Comparison of ENCODE assay signal across 22 cellular contexts in the genomic region with DNA sequence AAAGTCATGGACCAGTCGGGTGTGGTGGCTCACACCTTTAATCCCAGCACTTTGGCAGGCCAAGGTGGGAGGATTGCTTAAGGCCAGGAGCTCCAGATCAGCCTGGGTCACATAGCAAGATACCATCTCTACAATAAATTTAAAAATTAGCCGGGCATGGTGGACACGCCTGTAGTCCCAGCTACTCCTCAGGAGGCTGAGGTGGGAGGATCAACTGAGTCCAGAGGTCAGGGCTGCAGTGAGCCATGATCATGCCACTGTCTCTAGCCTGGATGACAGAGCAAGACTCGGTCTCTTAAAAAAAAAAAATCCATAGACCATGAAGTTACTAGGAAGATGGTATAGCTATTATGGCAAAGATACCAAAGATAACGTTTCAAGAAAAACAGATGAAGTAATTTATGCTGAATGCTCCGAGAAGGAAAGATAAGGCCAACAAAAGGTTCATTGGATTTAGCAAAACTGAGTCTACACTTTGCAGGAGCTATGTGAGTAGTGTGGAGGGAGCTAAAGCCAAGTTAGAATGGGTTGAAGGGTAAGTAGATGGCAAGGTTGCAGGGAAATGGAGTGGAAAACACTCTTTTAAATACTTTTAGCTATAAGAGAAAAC. TPM values are rescaled to one million over a fixed set of nuclear protein-coding genes. Genes with fewer than 3 reads are reported as not detected.
DNase-seq lines count a peak whose midpoint lies in the region; ATAC-seq, FAIRE-seq and TF ChIP-seq lines count a peak whose summit lies in the region.
"Had no signal": no experiment of that assay in that cellular context is flagged by ENCODE, and none has a peak within 500 bp of the region (broad histone marks: within the 10 kb centered on the region; RNA-seq: fewer than 3 reads in every experiment).

No MANE protein-coding gene starts in this region.

- H3K4me1 Mint-ChIP-seq in CD4-positive, CD25-positive, alpha-beta regulatory T cell = peaks cover 9 to 29% (median 19%) of the 10 kb centered on the region in 4 donors
- H3K4me1 Mint-ChIP-seq: neural crest cell had no signal

- TF ChIP-seq RAD21 in K562 (CRISPR knock-in tag; conservative IDR thresholded peaks at IDR 0.05 in 1 of 2, IDR thresholded peaks at IDR 0.05 in 1 of 2) = no peak

- POLR2A ChIA-PET in K562 (lab: Yijun Ruan, JAX) = interaction anchor here (0.6 to 1.7 kb wide), 7 partner anchors 8 to 346 kb away, joined by 3 to 12 read pairs (median 4); a partner anchor contains a TSS

- peaks cover 11% of the 10 kb centered on the region for H3K36me3 ChIP-seq in CD4-positive, CD25-positive, alpha-beta regulatory T cell (ENCODE audit: control insufficient read depth, insufficient read depth, low read length)
- H3K36me3 ChIP-seq in KMS-11 (ENCODE audit: insufficient read depth) (no peaks in the 10 kb centered on the region), K562 (ENCODE audit: control insufficient read depth, insufficient read depth, low read length) (peaks cover 40% of the 10 kb centered on the region), mucosa of descending colon (ENCODE audit: low read depth) (no peaks in the 10 kb centered on the region), testis (ENCODE audit: low read depth, missing control alignments) (no peaks in the 10 kb centered on the region)

- WGBS in K562 (ENCODE audit: insufficient coverage, low coverage, missing lambda C conversion rate) = 14% methylated on average over 6 of the region's 6 CpGs
- 75 to 77% methylated on average over 6 of the region's 6 CpGs for WGBS in testis, 2 donors

- in situ Hi-C loops in K562 (cut with MboI) = no loop called here

- H3K79me2 ChIP-seq in KMS-11 (ENCODE audit: insufficient read depth, low read depth) (peaks cover 55% of the 10 kb centered on the region; the same call in 1 of the 2 replicates), K562 (ENCODE audit: control insufficient read depth, insufficient read depth, low read length) (peaks cover 58% of the 10 kb centered on the region)

- H3K9ac ChIP-seq in KMS-11 (no peak overlapping the region), K562 (ENCODE audit: insufficient read depth in 1 of 2, low read depth in 2 of 2, low read length in 2 of 2) (no peak overlapping the region; a peak in 1 of 4 replicates)

- intact Hi-C loops in K562 (cut with micrococcal nuclease) (no loop called here), mucosa of descending colon (cut with DNase I, micrococcal nuclease) (no loop called here), testis (cut with DNase I; ENCODE audit: low total_unique reads) (no loop called here)

- H3K4me2 ChIP-seq in KMS-11 = peak overlapping the region; percentile 65
- no peak overlapping the region; the same call in 1 of the 2 replicates for H3K4me2 ChIP-seq in K562 (ENCODE audit: insufficient read depth, low read length)

- H3K4me1 ChIP-seq in CD4-positive, CD25-positive, alpha-beta regulatory T cell (ENCODE audit: control insufficient read depth, insufficient read depth, low read length, poor library complexity, severe bottlenecking) = no peaks in the 10 kb centered on the region
- peaks cover 61% of the 10 kb centered on the region for H3K4me1 ChIP-seq in KMS-11 (ENCODE audit: low read depth, poor library complexity, severe bottlenecking)
- peaks cover 4 to 12% of the 10 kb centered on the region in 2 experiments for H3K4me1 ChIP-seq in K562 (replicated peaks in 1 of 2; ENCODE audit: control insufficient read depth in 2 of 2, insufficient read depth in 2 of 2, low read length in 2 of 2)
- H3K4me1 ChIP-seq in mucosa of descending colon (ENCODE audit: low read depth) = peaks cover 15% of the 10 kb centered on the region
- H3K4me1 ChIP-seq in testis = peaks cover 14% of the 10 kb centered on the region

- ATAC-seq in CD4-positive, CD25-positive, alpha-beta regulatory T cell (ENCODE audit: low read depth in 2 of 2) = no peak
- ATAC-seq in K562 (peak; percentile 71), mucosa of descending colon (peak; percentile 35), GM18868 (IDR thresholded peaks at IDR 0.05; ENCODE audit: unreplicated experiment) (no peak), HG02678 (IDR thresholded peaks at IDR 0.05; ENCODE audit: unreplicated experiment) (no peak)
- ATAC-seq: stimulated activated naive B cell treated with anti-CD40 and anti-IgM and Interleukin-4, amounts not matched to agents 10 μg/mL and 1 μg/mL and 100 μg/mL, for 72 hours had no signal

- TF ChIP-seq EP300 in K562 (IDR thresholded peaks at IDR 0.05; ENCODE audit: low read length) = no peak

- H2AFZ ChIP-seq in KMS-11 (ENCODE audit: low read depth) (no peak overlapping the region), K562 (ENCODE audit: low read depth, low read length) (no peak overlapping the region)

- CTCF ChIA-PET in K562 (lab: Yijun Ruan, JAX; ENCODE audit: low intra/inter-chr PET ratio) = no interaction called here

- no peak overlapping the region for H3K4me3 ChIP-seq in CD4-positive, CD25-positive, alpha-beta regulatory T cell (ENCODE audit: low read depth, low read length)
- H3K4me3 ChIP-seq in KMS-11 (IDR thresholded peaks at IDR 0.05; ENCODE audit: insufficient read depth, low read depth, low read length) (no peak overlapping the region), K562 (no peak overlapping the region), mucosa of descending colon (no peak overlapping the region), testis (no peak overlapping the region)
- H3K4me3 ChIP-seq: HAP-1, transverse colon had no signal

- TF ChIP-seq CTCF in KMS-11 (conservative IDR thresholded peaks at IDR 0.05; ENCODE audit: low read depth, low read length) (no peak), K562 (IDR thresholded peaks at IDR 0.05 in 2 of 3, conservative IDR thresholded peaks at IDR 0.05 in 1 of 3; ENCODE audit: insufficient read depth in 2 of 3, low read depth in 1 of 3, low read length in 3 of 3) (no peak), mucosa of descending colon (IDR thresholded peaks at IDR 0.05) (no peak), testis (IDR thresholded peaks at IDR 0.05) (no peak)

- H4K20me1 ChIP-seq in KMS-11 (ENCODE audit: insufficient read depth) (no peaks in the 10 kb centered on the region), K562 (replicated peaks; ENCODE audit: control insufficient read depth, insufficient read depth, low read length) (no peaks in the 10 kb centered on the region)

- no peaks in the 10 kb centered on the region for H3K9me1 ChIP-seq in K562 (ENCODE audit: control insufficient read depth, insufficient read depth, low read length)

- no peak for DNase-seq in CD4-positive, CD25-positive, alpha-beta regulatory T cell
- DNase-seq in K562 (ENCODE audit: extremely low read depth in 1 of 4, low spot score in 3 of 4) (peak in 1 of 4 experiments; percentile 14), mucosa of descending colon (no peak), anterior cingulate cortex (lab: John Stamatoyannopoulos, UW) (no peak), testis (no peak)
- DNase-seq: activated CD4-positive, alpha-beta T cell treated with anti-CD3 and anti-CD28 coated beads for 4 hours; activated CD8-positive, alpha-beta memory T cell treated with anti-CD3 and anti-CD28 coated beads, Interleukin-2, amount 50 U/mL, for 4 hours; aorta; COR-L47; KG1; mesendoderm; NCI-H1092; NCI-H526; stimulated activated CD4-positive, alpha-beta T cell treated with anti-CD3 and anti-CD28 coated beads, Interleukin-15, amount 100 ng/mL, for 24 hours; stimulated activated naive B cell treated with anti-CD40 and anti-IgM and Interleukin-4, amounts not matched to agents 10 μg/mL and 1 μg/mL and 100 μg/mL, for 72 hours; transverse colon had no signal

- H3K36me3 Mint-ChIP-seq in CD4-positive, CD25-positive, alpha-beta regulatory T cell = peaks cover 30% of the 10 kb centered on the region

- H3K27me3 Mint-ChIP-seq in CD4-positive, CD25-positive, alpha-beta regulatory T cell = no peaks in the 10 kb centered on the region
- H3K27me3 Mint-ChIP-seq: stimulated activated naive B cell treated with anti-CD40 and anti-IgM and Interleukin-4, amounts not matched to agents 10 μg/mL and 1 μg/mL and 100 μg/mL, for 72 hours had no signal

- peak overlapping the region in 2 of 3 donors; percentile 29 to 62 for H3K27ac Mint-ChIP-seq in CD4-positive, CD25-positive, alpha-beta regulatory T cell
- H3K27ac Mint-ChIP-seq: stimulated activated naive B cell treated with anti-CD40 and anti-IgM and Interleukin-4, amounts not matched to agents 10 μg/mL and 1 μg/mL and 100 μg/mL, for 72 hours had no signal

- no peaks in the 10 kb centered on the region for H3K9me3 Mint-ChIP-seq in CD4-positive, CD25-positive, alpha-beta regulatory T cell

- TF ChIP-seq POLR2A in K562 (conservative IDR thresholded peaks at IDR 0.05) = no peak
- TF ChIP-seq POLR2A in testis (IDR thresholded peaks at IDR 0.05) = no peak

- no peak overlapping the region for H3K27ac ChIP-seq in CD4-positive, CD25-positive, alpha-beta regulatory T cell (ENCODE audit: insufficient read depth, low read length, poor library complexity, severe bottlenecking)
- peak overlapping the region; percentile 24; the same call in 1 of the 2 replicates for H3K27ac ChIP-seq in KMS-11
- peak overlapping the region; percentile 29; the same call in 1 of the 3 replicates for H3K27ac ChIP-seq in K562 (ENCODE audit: extremely low read depth, low read depth, low read length)
- no peak overlapping the region for H3K27ac ChIP-seq in testis

- no TSS peak for BruUV-seq in K562 (replicated peaks; lab: Mats Ljungman, UMichigan)

- FAIRE-seq in K562 (lab: Jason Lieb, UNC) = no peak
- FAIRE-seq: islet of Langerhans had no signal

- H3K9me3 ChIP-seq in CD4-positive, CD25-positive, alpha-beta regulatory T cell (ENCODE audit: control insufficient read depth in 2 of 2, low read length in 2 of 2) = no peaks in the 10 kb centered on the region
- H3K9me3 ChIP-seq in K562 (replicated peaks; ENCODE audit: control insufficient read depth, insufficient read depth, low read depth, low read length) (no peaks in the 10 kb centered on the region), mucosa of descending colon (no peaks in the 10 kb centered on the region), testis (no peaks in the 10 kb centered on the region)
- H3K9me3 ChIP-seq: HAP-1 had no signal

- no peak overlapping the region for H3K4me3 Mint-ChIP-seq in CD4-positive, CD25-positive, alpha-beta regulatory T cell
- H3K4me3 Mint-ChIP-seq: neural crest cell; stimulated activated naive B cell treated with anti-CD40 and anti-IgM and Interleukin-4, amounts not matched to agents 10 μg/mL and 1 μg/mL and 100 μg/mL, for 72 hours had no signal

- no peaks in the 10 kb centered on the region for H3K27me3 ChIP-seq in CD4-positive, CD25-positive, alpha-beta regulatory T cell (ENCODE audit: control insufficient read depth, insufficient read depth, low read length)
- H3K27me3 ChIP-seq in KMS-11 (ENCODE audit: insufficient read depth, low read depth) (no peaks in the 10 kb centered on the region), K562 (ENCODE audit: control insufficient read depth in 2 of 2, insufficient read depth in 2 of 2, low read length in 2 of 2) (no peaks in the 10 kb centered on the region), testis (no peaks in the 10 kb centered on the region)
- H3K27me3 ChIP-seq: transverse colon had no signal

RNA-seq across cellular contexts. Expression of a gene that starts 11.7 kb away (rescaled TPM):
- 27.9 TPM for total RNA-seq in CD4-positive, CD25-positive, alpha-beta regulatory T cell
- polyA plus RNA-seq in CD4-positive, CD25-positive, alpha-beta regulatory T cell = 10 to 100 TPM in 2 of 4 donors, 1 to 10 TPM in 2; 8.5 to 11.6 (median 10.6) TPM
- total RNA-seq in K562 (2011; cell fraction: chromatin; rRNA removed; ENCODE audit: low replicate concordance) = 83.1 and 102 TPM in 2 replicates
- total RNA-seq in K562 (2011; cell fraction: nucleolus; rRNA removed) = 31.0 and 48.2 TPM in 2 replicates
- 47.7 and 71.5 TPM in 2 replicates for total RNA-seq in K562 (2011; cell fraction: nucleoplasm; rRNA removed)
- total RNA-seq in K562 (2014; rRNA removed) (19.7 and 20.4 TPM in 2 replicates), K562 (2014; rRNA removed; fragmentation: Illumina TruSeq; extraction: Trizol) (30.3 and 31.3 TPM in 2 replicates), K562 (2015; rRNA removed; fragmentation: Illumina TruSeq; extraction: Trizol) (28.4 and 31.4 TPM in 2 replicates), K562 (2021) (22.3 and 25.0 TPM in 2 replicates), mucosa of descending colon (10 to 100 TPM; 11.4 to 24.6 (median 14.5) TPM), testis (100 to 1,000 TPM in 1 of 2 donors, 10 to 100 TPM in 1; 98.5 to 119 TPM)
- polyA plus RNA-seq in K562 (2011; rRNA removed) (28.0 and 30.3 TPM in 2 replicates), K562 (2014; fragmentation: Illumina TruSeq; extraction: Trizol) (18.4 and 23.8 TPM in 2 replicates), K562 (2014; fragmentation: Nextera tagmentation; extraction: Ambion mirVana) (1 to 10 TPM; 4.5 to 8.6 TPM), K562 (2014; rRNA removed) (15.7 and 18.2 TPM in 2 replicates), testis (ENCODE audit: insufficient read depth, low read depth, low replicate concordance) (149 TPM)
- 7.3 and 11.6 TPM in 2 replicates for polyA plus RNA-seq in K562 (2011; cell fraction: cytosol; rRNA removed)
- polyA plus RNA-seq in K562 (2011; cell fraction: nucleus; rRNA removed) = 18.4 and 21.2 TPM in 2 replicates
- polyA plus RNA-seq in K562 (2012) = 14.2 and 21.0 TPM in 2 replicates
- 57.4 and 60.9 TPM in 2 replicates for polyA minus RNA-seq in K562 (2011; rRNA and poly(A)+ RNA removed)
- polyA minus RNA-seq in K562 (2011; cell fraction: cytosol; rRNA and poly(A)+ RNA removed) = 17.5 and 24.7 TPM in 2 replicates
- 25.7 and 44.2 TPM in 2 replicates for polyA minus RNA-seq in K562 (2011; cell fraction: nucleus; rRNA and poly(A)+ RNA removed)

RNA-seq across cellular contexts. Expression of a gene that starts 60.0 kb away (rescaled TPM):
- 37.7 TPM for total RNA-seq in CD4-positive, CD25-positive, alpha-beta regulatory T cell
- polyA plus RNA-seq in CD4-positive, CD25-positive, alpha-beta regulatory T cell = 10 to 100 TPM; 38.5 to 86.7 (median 68.5) TPM
- 12.0 and 35.9 TPM in 2 replicates for total RNA-seq in K562 (2011; cell fraction: chromatin; rRNA removed; ENCODE audit: low replicate concordance)
- 13.8 and 18.0 TPM in 2 replicates for total RNA-seq in K562 (2011; cell fraction: nucleolus; rRNA removed)
- total RNA-seq in K562 (2011; cell fraction: nucleoplasm; rRNA removed) = 27.6 and 40.7 TPM in 2 replicates
- total RNA-seq in K562 (2014; rRNA removed) (101 and 156 TPM in 2 replicates), K562 (2014; rRNA removed; fragmentation: Illumina TruSeq; extraction: Trizol) (133 and 167 TPM in 2 replicates), K562 (2015; rRNA removed; fragmentation: Illumina TruSeq; extraction: Trizol) (151 and 159 TPM in 2 replicates), K562 (2021) (74.5 and 78.4 TPM in 2 replicates), mucosa of descending colon (10 to 100 TPM; 15.7 to 30.0 (median 27.0) TPM), testis (10 to 100 TPM; 46.6 to 51.2 TPM)
- polyA plus RNA-seq in K562 (2011; rRNA removed) (39.2 and 58.1 TPM in 2 replicates), K562 (2014; fragmentation: Illumina TruSeq; extraction: Trizol) (140 and 183 TPM in 2 replicates), K562 (2014; fragmentation: Nextera tagmentation; extraction: Ambion mirVana) (10 to 100 TPM; 93.5 to 96.9 TPM), K562 (2014; rRNA removed) (140 and 158 TPM in 2 replicates), testis (ENCODE audit: insufficient read depth, low read depth, low replicate concordance) (28.2 TPM)
- polyA plus RNA-seq in K562 (2011; cell fraction: cytosol; rRNA removed) = 9.4 and 22.2 TPM in 2 replicates
- polyA plus RNA-seq in K562 (2011; cell fraction: nucleus; rRNA removed) = 6.1 and 9.9 TPM in 2 replicates
- 70.4 and 189 TPM in 2 replicates for polyA plus RNA-seq in K562 (2012)
- 51.4 and 53.3 TPM in 2 replicates for polyA minus RNA-seq in K562 (2011; rRNA and poly(A)+ RNA removed)
- polyA minus RNA-seq in K562 (2011; cell fraction: cytosol; rRNA and poly(A)+ RNA removed) = 16.7 and 24.4 TPM in 2 replicates
- 13.9 and 18.7 TPM in 2 replicates for polyA minus RNA-seq in K562 (2011; cell fraction: nucleus; rRNA and poly(A)+ RNA removed)

Comparison
In these comparisons a context has a peak if more than half of its experiments do, and no peak if none do; other contexts are left out.
1. ATAC-seq: peak in K562 (single experiment) and mucosa of descending colon (single experiment); none in CD4-positive, CD25-positive, alpha-beta regulatory T cell (0 of 2), GM18868 (single experiment) and HG02678 (single experiment).
2. H3K27ac ChIP-seq: peak in KMS-11 (single experiment) and K562 (single experiment); none in CD4-positive, CD25-positive, alpha-beta regulatory T cell (single experiment) and testis (0 of 2).